ENCODE assay signal across 24 cellular contexts in genomic region chr4:1654216-1654945, GRCh38. TPM values are rescaled to one million over a fixed set of nuclear protein-coding genes. Genes with fewer than 3 reads are reported as not detected.
DNase-seq lines count a peak whose midpoint lies in the region; ATAC-seq and TF ChIP-seq lines count a peak whose summit lies in the region.
"Had no signal": no experiment of that assay in that cellular context is flagged by ENCODE, and none has a peak within 500 bp of the region (broad histone marks: within the 10 kb centered on the region; RNA-seq: fewer than 3 reads in every experiment).

No MANE protein-coding gene starts in this region.

- TF ChIP-seq CTCF in fibroblast of pulmonary artery (IDR thresholded peaks at IDR 0.05; ENCODE audit: low read length, missing control alignments), result no peak
- TF ChIP-seq CTCF in neural crest cell (conservative IDR thresholded peaks at IDR 0.05), result no peak
- TF ChIP-seq CTCF in right lobe of liver (IDR thresholded peaks at IDR 0.05), result no peak

- 100% methylated on average over 4 of the region's 23 CpGs for WGBS in right lobe of liver (ENCODE audit: insufficient coverage, low coverage, low lambda C conversion rate, missing lambda C conversion rate)

- no peaks in the 10 kb centered on the region for H3K36me3 Mint-ChIP-seq in activated CD4-positive, alpha-beta T cell treated with anti-CD3 and anti-CD28 coated beads, Interleukin-2, amount 10 ng/mL, durations not matched to agents 7 days and 5 days (ENCODE audit: low read depth)
- no peaks in the 10 kb centered on the region for H3K36me3 Mint-ChIP-seq in neural crest cell (ENCODE audit: low read depth)
- H3K36me3 Mint-ChIP-seq: CD4-positive, CD25-positive, alpha-beta regulatory T cell; IgD-negative memory B cell had no signal

- intact Hi-C loops in right lobe of liver (cut with DNase I), result no loop called here

- CTCF ChIA-PET in activated CD4-positive, alpha-beta T cell treated with anti-CD3 and anti-CD28 coated beads, Interleukin-2, amount 10 ng/mL, durations not matched to agents 7 days and 5 days (lab: Charles Lee), result interaction anchor here (1.1 kb wide), 1 partner anchor 25 kb away, joined by 5 read pairs; no protein-coding TSS in a partner anchor

- no peak for ATAC-seq in right lobe of liver
- ATAC-seq in GM19455 (IDR thresholded peaks at IDR 0.05; ENCODE audit: unreplicated experiment), result no peak
- ATAC-seq: HCT116 had no signal

- H3K4me1 ChIP-seq in right lobe of liver, result no peaks in the 10 kb centered on the region
- H3K4me1 ChIP-seq: BE2C, Peyer's patch, SJSA1 had no signal

- no peak for TF ChIP-seq POLR2A in right lobe of liver (IDR thresholded peaks at IDR 0.05)

- H3K4me3 ChIP-seq in fibroblast of pulmonary artery (replicated peaks; ENCODE audit: low read depth, low read length), result no peak overlapping the region
- H3K4me3 ChIP-seq in right lobe of liver, result no peak overlapping the region
- H3K4me3 ChIP-seq: Peyer's patch, SJSA1 had no signal

- no peaks in the 10 kb centered on the region for H3K9me3 ChIP-seq in right lobe of liver
- H3K9me3 ChIP-seq: BE2C, Peyer's patch, SJSA1 had no signal

- H3K27me3 Mint-ChIP-seq in activated CD4-positive, alpha-beta T cell treated with anti-CD3 and anti-CD28 coated beads, Interleukin-2, amount 10 ng/mL, durations not matched to agents 7 days and 5 days, result no peaks in the 10 kb centered on the region
- H3K27me3 Mint-ChIP-seq in neural crest cell (ENCODE audit: low read depth), result no peaks in the 10 kb centered on the region
- H3K27me3 Mint-ChIP-seq: CD4-positive, CD25-positive, alpha-beta regulatory T cell; IgD-negative memory B cell had no signal

- H3K4me1 Mint-ChIP-seq in activated CD4-positive, alpha-beta T cell treated with anti-CD3 and anti-CD28 coated beads, Interleukin-2, amount 10 ng/mL, durations not matched to agents 7 days and 5 days, result no peaks in the 10 kb centered on the region
- H3K4me1 Mint-ChIP-seq in neural crest cell, result no peaks in the 10 kb centered on the region
- H3K4me1 Mint-ChIP-seq: CD4-positive, CD25-positive, alpha-beta regulatory T cell; IgD-negative memory B cell had no signal

- POLR2A ChIA-PET in activated CD4-positive, alpha-beta T cell treated with anti-CD3 and anti-CD28 coated beads, Interleukin-2, amount 10 ng/mL, durations not matched to agents 7 days and 5 days (lab: Charles Lee), result no interaction called here

- H3K9me3 Mint-ChIP-seq in activated CD4-positive, alpha-beta T cell treated with anti-CD3 and anti-CD28 coated beads, Interleukin-2, amount 10 ng/mL, durations not matched to agents 7 days and 5 days, result no peaks in the 10 kb centered on the region
- H3K9me3 Mint-ChIP-seq in neural crest cell, result no peaks in the 10 kb centered on the region
- H3K9me3 Mint-ChIP-seq: IgD-negative memory B cell had no signal

- H3K27me3 ChIP-seq in right lobe of liver, result no peaks in the 10 kb centered on the region
- H3K27me3 ChIP-seq: BE2C, Peyer's patch, SJSA1 had no signal

- H3K36me3 ChIP-seq in right lobe of liver, result no peaks in the 10 kb centered on the region
- H3K36me3 ChIP-seq: BE2C, Peyer's patch, SJSA1 had no signal

- no peak for DNase-seq in activated CD4-positive, alpha-beta T cell treated with anti-CD3 and anti-CD28 coated beads, Interleukin-2, amount 10 ng/mL, durations not matched to agents 7 days and 5 days
- DNase-seq in activated CD4-positive, alpha-beta T cell treated with anti-CD3 and anti-CD28 coated beads for 1 hour, result no peak
- DNase-seq in fibroblast of pulmonary artery (ENCODE audit: low read depth), result peak; percentile 16
- no peak for DNase-seq in neural crest cell (ENCODE audit: low read depth, low spot score)
- no peak for DNase-seq in T-helper 1 cell
- DNase-seq in right lobe of liver, result no peak
- DNase-seq: BE2C; CD4-positive, CD25-positive, alpha-beta regulatory T cell; GOT3; NCI-H1092 treated with DMSO at 0.1 percent for 48 hours; NCI-H1436; NCI-H187; NCI-H2081 treated with DMSO at 0.1 percent for 48 hours; NCI-H2171; NCI-H226; NCI-H510A; NCI-H69; Peyer's patch had no signal

- H3K27ac Mint-ChIP-seq in activated CD4-positive, alpha-beta T cell treated with anti-CD3 and anti-CD28 coated beads, Interleukin-2, amount 10 ng/mL, durations not matched to agents 7 days and 5 days, result peak overlapping the region; percentile 42
- H3K27ac Mint-ChIP-seq in neural crest cell (ENCODE audit: unreplicated experiment), result peak overlapping the region; percentile 27
- H3K27ac Mint-ChIP-seq: CD4-positive, CD25-positive, alpha-beta regulatory T cell; IgD-negative memory B cell had no signal

- no peak overlapping the region for H3K4me3 Mint-ChIP-seq in activated CD4-positive, alpha-beta T cell treated with anti-CD3 and anti-CD28 coated beads, Interleukin-2, amount 10 ng/mL, durations not matched to agents 7 days and 5 days
- no peak overlapping the region for H3K4me3 Mint-ChIP-seq in neural crest cell
- H3K4me3 Mint-ChIP-seq: IgD-negative memory B cell had no signal

- H3K27ac ChIP-seq in right lobe of liver, result no peak overlapping the region
- H3K27ac ChIP-seq: 22Rv1, HL-60, Peyer's patch, SJSA1 had no signal

RNA-seq across cellular contexts. Expression of gene FAM53A, which starts 29.7 kb away (rescaled TPM):
- 1 to 10 TPM in 1 of 2 experiments, under 1 TPM in 1; 0.99 to 1.6 TPM for total RNA-seq in activated CD4-positive, alpha-beta T cell treated with anti-CD3 and anti-CD28 coated beads, Interleukin-2, amount 10 ng/mL, durations not matched to agents 7 days and 5 days
- total RNA-seq in neural crest cell (3.6 and 4.3 TPM in 2 replicates), right lobe of liver (1 to 10 TPM in 2 of 6 experiments, under 1 TPM in 4; 0.56 to 3.5 (median 0.74) TPM)

RNA-seq across cellular contexts. Expression of gene SLBP, which starts 57.7 kb away (rescaled TPM):
- total RNA-seq in activated CD4-positive, alpha-beta T cell treated with anti-CD3 and anti-CD28 coated beads, Interleukin-2, amount 10 ng/mL, durations not matched to agents 7 days and 5 days, result 100 to 1,000 TPM; 116 to 137 TPM
- 60.2 and 64.8 TPM in 2 replicates for total RNA-seq in neural crest cell
- total RNA-seq in right lobe of liver, result 10 to 100 TPM; 13.1 to 30.8 (median 14.7) TPM
